1 cellular context compared by ENCODE assay signal in the genomic region with DNA sequence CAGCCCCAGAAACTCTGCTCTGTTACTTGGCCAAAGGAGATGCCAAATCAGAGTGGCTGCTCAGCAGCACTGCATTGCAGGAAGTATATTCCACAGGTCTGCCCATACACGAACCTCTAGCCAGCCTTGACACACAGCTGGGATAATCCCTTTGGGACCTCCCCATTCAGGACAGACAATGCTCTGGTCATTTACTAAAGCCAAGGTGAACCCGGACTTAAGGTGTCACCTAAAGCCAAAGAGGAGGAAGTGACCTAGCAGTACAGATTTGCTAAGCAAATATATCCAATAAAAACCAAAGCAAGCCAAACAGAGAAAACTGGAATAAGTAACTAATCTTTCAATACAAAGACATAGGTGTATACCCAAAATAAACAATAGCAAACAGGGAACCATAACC.
TF ChIP-seq lines count a peak whose summit lies in the region.

No MANE protein-coding gene starts in this region.

TF ChIP-seq in IMR-90, 13 proteins besides CTCF, POLR2A, EP300 and RAD21:
- TF ChIP-seq MXI1 (IDR thresholded peaks at IDR 0.05; ENCODE audit: borderline replicate concordance, low read depth, low read length) = no peak
- TF ChIP-seq CEBPB (IDR thresholded peaks at IDR 0.05; ENCODE audit: low read depth, low read length) = no peak
- TF ChIP-seq, protein P1, sequence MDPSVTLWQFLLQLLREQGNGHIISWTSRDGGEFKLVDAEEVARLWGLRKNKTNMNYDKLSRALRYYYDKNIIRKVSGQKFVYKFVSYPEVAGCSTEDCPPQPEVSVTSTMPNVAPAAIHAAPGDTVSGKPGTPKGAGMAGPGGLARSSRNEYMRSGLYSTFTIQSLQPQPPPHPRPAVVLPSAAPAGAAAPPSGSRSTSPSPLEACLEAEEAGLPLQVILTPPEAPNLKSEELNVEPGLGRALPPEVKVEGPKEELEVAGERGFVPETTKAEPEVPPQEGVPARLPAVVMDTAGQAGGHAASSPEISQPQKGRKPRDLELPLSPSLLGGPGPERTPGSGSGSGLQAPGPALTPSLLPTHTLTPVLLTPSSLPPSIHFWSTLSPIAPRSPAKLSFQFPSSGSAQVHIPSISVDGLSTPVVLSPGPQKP (IDR thresholded peaks at IDR 0.05; ENCODE audit: borderline replicate concordance, low read depth, low read length) = no peak
- TF ChIP-seq NFE2L2 (IDR thresholded peaks at IDR 0.05; ENCODE audit: low read depth, low read length) = no peak
- TF ChIP-seq MAFK (IDR thresholded peaks at IDR 0.05; ENCODE audit: low read depth, low read length) = no peak
- TF ChIP-seq MAZ (IDR thresholded peaks at IDR 0.05; ENCODE audit: borderline replicate concordance, low read depth, low read length) = no peak
- TF ChIP-seq RCOR1 (IDR thresholded peaks at IDR 0.05; ENCODE audit: insufficient replicate concordance, low read length) = no peak
- no peak for TF ChIP-seq BHLHE40 (IDR thresholded peaks at IDR 0.05; ENCODE audit: low read depth, low read length)
- TF ChIP-seq CHD1 (IDR thresholded peaks at IDR 0.05; ENCODE audit: low read depth, low read length) = no peak
- TF ChIP-seq RFX5 (IDR thresholded peaks at IDR 0.05; ENCODE audit: low read depth, low read length) = no peak
- TF ChIP-seq FOS (IDR thresholded peaks at IDR 0.05; ENCODE audit: low read depth, low read length) = no peak
